ENCODE assay signal across 29 cellular contexts in the genomic region with DNA sequence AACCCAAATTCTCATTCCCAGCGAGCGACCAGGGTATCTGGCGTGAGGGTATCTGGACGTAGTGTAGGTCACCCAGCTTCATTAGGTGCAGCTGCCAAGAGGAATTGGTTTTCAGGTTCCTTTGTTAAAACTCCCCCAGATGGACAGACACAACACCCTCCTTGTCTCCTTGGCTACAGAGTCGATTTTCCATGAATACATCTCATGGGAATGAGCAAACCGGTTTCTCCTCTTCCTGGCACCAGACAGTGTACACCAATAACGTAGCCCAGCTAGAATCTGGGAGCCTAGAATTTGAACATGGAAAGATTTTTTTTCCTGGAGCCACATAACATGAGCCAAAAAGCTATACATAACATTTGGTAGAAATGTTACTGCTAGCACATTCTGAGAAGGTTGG.
"Had no signal": no experiment of that assay in that cellular context is flagged by ENCODE, and none has a peak within 500 bp of the region (broad histone marks: within the 10 kb centered on the region; RNA-seq: fewer than 3 reads in every experiment).

No MANE protein-coding gene starts in this region.

- H3K9me3 ChIP-seq: adrenal gland, ovary, psoas muscle, tibial artery, upper lobe of right lung had no signal

- H3K27me3 ChIP-seq: adrenal gland, breast epithelium, gastroesophageal sphincter, hepatocyte, ovary, sigmoid colon, stomach, suprapubic skin, tibial artery, upper lobe of right lung had no signal

- H3K27ac ChIP-seq: adrenal gland, breast epithelium, gastroesophageal sphincter, hepatocyte, ovary, psoas muscle, sigmoid colon, stomach, suprapubic skin, tibial artery, upper lobe of right lung had no signal

- DNase-seq: activated B cell treated with CpG ODN at 0.5 μM for 24 hours; activated CD4-positive, alpha-beta T cell treated with anti-CD3 and anti-CD28 coated beads for 36 hours; activated naive CD4-positive, alpha-beta T cell; activated naive CD8-positive, alpha-beta T cell treated with anti-CD3 and anti-CD28 coated beads for 36 hours; activated T-cell treated with anti-CD3 and anti-CD28 coated beads for 4 hours; activated T-cell treated with anti-CD3 and anti-CD28 coated beads, Interleukin-2, amount 50 U/mL, for 72 hours; adrenal gland; central memory CD4-positive, alpha-beta T cell; left cardiac atrium; mammary epithelial cell; naive B cell; nephron progenitor cell; ovary; psoas muscle; sigmoid colon; small intestine; stimulated activated CD4-positive, alpha-beta T cell treated with anti-CD3 and anti-CD28 coated beads, Interleukin-4, amount 100 ng/mL, for 24 hours; stomach; tibial artery; upper lobe of right lung had no signal

- H3K4me1 Mint-ChIP-seq: activated B cell treated with CpG ODN at 0.5 μM for 24 hours; activated CD4-positive, alpha-beta T cell treated with anti-CD3 and anti-CD28 coated beads for 36 hours; activated naive CD8-positive, alpha-beta T cell treated with anti-CD3 and anti-CD28 coated beads for 36 hours; naive B cell; stimulated activated memory B cell treated with anti-CD40 and anti-IgM and Interleukin-4, amounts not matched to agents 10 μg/mL and 1 μg/mL and 100 μg/mL, for 72 hours had no signal

- H3K4me3 ChIP-seq: adrenal gland, breast epithelium, gastroesophageal sphincter, hepatocyte, ovary, psoas muscle, sigmoid colon, stomach, suprapubic skin, tibial artery, upper lobe of right lung had no signal

- H3K27me3 Mint-ChIP-seq: activated B cell treated with CpG ODN at 0.5 μM for 24 hours; activated naive CD8-positive, alpha-beta T cell treated with anti-CD3 and anti-CD28 coated beads for 36 hours; stimulated activated memory B cell treated with anti-CD40 and anti-IgM and Interleukin-4, amounts not matched to agents 10 μg/mL and 1 μg/mL and 100 μg/mL, for 72 hours had no signal

- H3K27ac Mint-ChIP-seq: activated B cell treated with CpG ODN at 0.5 μM for 24 hours; activated CD4-positive, alpha-beta T cell treated with anti-CD3 and anti-CD28 coated beads for 36 hours; activated naive CD8-positive, alpha-beta T cell treated with anti-CD3 and anti-CD28 coated beads for 36 hours; activated T-cell treated with anti-CD3 and anti-CD28 coated beads, Interleukin-2, amount 50 U/mL, for 72 hours; naive B cell; nephron progenitor cell; stimulated activated memory B cell treated with anti-CD40 and anti-IgM and Interleukin-4, amounts not matched to agents 10 μg/mL and 1 μg/mL and 100 μg/mL, for 72 hours; T-helper 2 cell treated with Interferon-gamma antibody and Interleukin-4, amounts not matched to agents 5 μg/mL and 100 μg/mL, for 36 hours had no signal

- H3K4me3 Mint-ChIP-seq: activated B cell treated with CpG ODN at 0.5 μM for 24 hours; activated CD4-positive, alpha-beta T cell treated with anti-CD3 and anti-CD28 coated beads for 36 hours; activated naive CD8-positive, alpha-beta T cell treated with anti-CD3 and anti-CD28 coated beads for 36 hours; activated T-cell treated with anti-CD3 and anti-CD28 coated beads, Interleukin-2, amount 50 U/mL, for 72 hours; naive B cell; nephron progenitor cell; stimulated activated memory B cell treated with anti-CD40 and anti-IgM and Interleukin-4, amounts not matched to agents 10 μg/mL and 1 μg/mL and 100 μg/mL, for 72 hours; T-helper 2 cell treated with Interferon-gamma antibody and Interleukin-4, amounts not matched to agents 5 μg/mL and 100 μg/mL, for 36 hours had no signal

- H3K4me1 ChIP-seq: adrenal gland, breast epithelium, gastroesophageal sphincter, psoas muscle, sigmoid colon, stomach, suprapubic skin, tibial artery, upper lobe of right lung had no signal

- ATAC-seq: activated CD4-positive, alpha-beta T cell treated with anti-CD3 and anti-CD28 coated beads for 36 hours; activated T-cell treated with anti-CD3 and anti-CD28 coated beads, Interleukin-2, amount 50 U/mL, for 72 hours; gastroesophageal sphincter; left cardiac atrium; psoas muscle; stimulated activated memory B cell treated with anti-CD40 and anti-IgM and Interleukin-4, amounts not matched to agents 10 μg/mL and 1 μg/mL and 100 μg/mL, for 72 hours; upper lobe of right lung had no signal

- FAIRE-seq: astrocyte, endothelial cell of umbilical vein, keratinocyte, small intestine had no signal

- H3K36me3 ChIP-seq: adrenal gland, breast epithelium, gastroesophageal sphincter, ovary, sigmoid colon, stomach, suprapubic skin, tibial artery, upper lobe of right lung had no signal

- H3K36me3 Mint-ChIP-seq: activated naive CD8-positive, alpha-beta T cell treated with anti-CD3 and anti-CD28 coated beads for 36 hours; naive B cell; stimulated activated memory B cell treated with anti-CD40 and anti-IgM and Interleukin-4, amounts not matched to agents 10 μg/mL and 1 μg/mL and 100 μg/mL, for 72 hours had no signal
